ENCODE assay signal across 11 cellular contexts in the genomic region with DNA sequence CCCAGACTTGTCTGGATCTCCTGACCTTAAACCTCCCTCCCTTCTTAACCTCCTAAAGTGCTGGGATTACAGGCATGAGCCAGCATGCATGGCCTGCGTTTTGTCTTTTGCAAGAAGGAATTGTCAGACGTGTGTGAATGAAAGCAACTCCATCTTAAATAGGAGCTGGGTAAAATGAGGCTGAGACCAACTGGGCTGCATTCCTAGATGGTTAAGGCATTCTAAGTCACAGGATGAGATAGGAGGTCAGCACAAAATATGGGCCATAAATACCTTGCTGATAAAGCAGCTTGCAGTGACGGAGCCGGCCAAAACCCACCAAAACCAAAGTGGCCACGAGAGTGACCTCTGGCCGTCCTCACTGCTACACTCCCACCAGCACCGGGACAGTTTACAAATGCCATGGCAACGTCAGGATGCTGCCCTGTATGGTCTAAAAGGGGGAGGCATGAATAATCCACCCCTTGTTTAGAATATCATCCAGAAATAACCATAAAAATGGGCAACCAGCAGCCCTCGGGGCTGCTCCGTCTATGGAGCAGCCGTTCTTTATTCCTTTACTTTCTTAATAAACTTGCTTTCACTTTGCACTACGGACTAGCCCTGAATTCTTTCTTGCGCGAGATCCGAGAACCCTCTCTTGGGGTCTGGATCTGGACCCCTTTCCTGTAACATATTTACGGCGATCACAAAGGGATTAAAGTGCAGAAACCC. TPM values are rescaled to one million over a fixed set of nuclear protein-coding genes. Genes with fewer than 3 reads are reported as not detected.
DNase-seq lines count a peak whose midpoint lies in the region; ATAC-seq, FAIRE-seq and TF ChIP-seq lines count a peak whose summit lies in the region.
"Had no signal": no experiment of that assay in that cellular context is flagged by ENCODE, and none has a peak within 500 bp of the region (broad histone marks: within the 10 kb centered on the region; RNA-seq: fewer than 3 reads in every experiment).

No MANE protein-coding gene starts in this region.

- no peaks in the 10 kb centered on the region for H3K9me3 Mint-ChIP-seq in activated naive CD4-positive, alpha-beta T cell treated with anti-CD3 and anti-CD28 coated beads, Interleukin-2, amount 50 U/mL, for 24 hours
- no peaks in the 10 kb centered on the region for H3K9me3 Mint-ChIP-seq in activated naive CD4-positive, alpha-beta T cell treated with anti-CD3 and anti-CD28 coated beads, Interleukin-2, amount 50 U/mL, for 72 hours
- peaks cover 0 to 4% (median 3%) of the 10 kb centered on the region in 5 experiments for H3K9me3 Mint-ChIP-seq in brain

- H3K27ac Mint-ChIP-seq in activated naive CD4-positive, alpha-beta T cell treated with anti-CD3 and anti-CD28 coated beads, Interleukin-2, amount 50 U/mL, for 24 hours, result no peak overlapping the region
- H3K27ac Mint-ChIP-seq in activated naive CD4-positive, alpha-beta T cell treated with anti-CD3 and anti-CD28 coated beads, Interleukin-2, amount 50 U/mL, for 72 hours, result no peak overlapping the region
- H3K27ac Mint-ChIP-seq in brain, result peak overlapping the region in 1 of 5 experiments; percentile 57

- H3K36me3 ChIP-seq in mucosa of stomach (ENCODE audit: control insufficient read depth, insufficient read depth, low read length), result no peaks in the 10 kb centered on the region

- in situ Hi-C loops in KBM-7 (cut with MboI; ENCODE audit: low pct_unique_long_range_greater_than_20kb, low sequenced_read_pairs), result no loop called here

- H3K4me3 ChIP-seq in mucosa of stomach (ENCODE audit: low read length), result no peak overlapping the region

- no peak for ATAC-seq in activated naive CD4-positive, alpha-beta T cell treated with anti-CD3 and anti-CD28 coated beads, Interleukin-2, amount 50 U/mL, for 72 hours
- no peak for ATAC-seq in GM21528 (IDR thresholded peaks at IDR 0.05; ENCODE audit: low FRiP score, unreplicated experiment)
- no peak for ATAC-seq in GM18858 (IDR thresholded peaks at IDR 0.05; ENCODE audit: unreplicated experiment)

- H3K27me3 Mint-ChIP-seq in activated naive CD4-positive, alpha-beta T cell treated with anti-CD3 and anti-CD28 coated beads, Interleukin-2, amount 50 U/mL, for 24 hours, result peaks cover 1% of the 10 kb centered on the region
- H3K27me3 Mint-ChIP-seq in brain, result no peaks in the 10 kb centered on the region

- FAIRE-seq in urothelium cell line (lab: Jason Lieb, UNC), result peak; percentile 95
- FAIRE-seq: islet of Langerhans had no signal

- peak overlapping the region; percentile 23 for H3K9ac ChIP-seq in mucosa of stomach (ENCODE audit: low read length)

- DNase-seq in activated naive CD4-positive, alpha-beta T cell treated with anti-CD3 and anti-CD28 coated beads, Interleukin-2, amount 50 U/mL, for 72 hours (ENCODE audit: low spot score in 2 of 2), result no peak
- DNase-seq in urothelium cell line (ENCODE audit: low spot score) (no peak), KBM-7 (no peak)
- DNase-seq: NCI-H1436, T1000 had no signal

- H3K4me1 Mint-ChIP-seq in activated naive CD4-positive, alpha-beta T cell treated with anti-CD3 and anti-CD28 coated beads, Interleukin-2, amount 50 U/mL, for 24 hours, result peaks cover 5% of the 10 kb centered on the region
- peaks cover 30% of the 10 kb centered on the region for H3K4me1 Mint-ChIP-seq in brain

- peaks cover 3% of the 10 kb centered on the region for H3K27me3 ChIP-seq in mucosa of stomach (ENCODE audit: control insufficient read depth, insufficient read depth, low read length)

- TF ChIP-seq CTCF in brain (conservative IDR thresholded peaks at IDR 0.05), result no peak

- H3K4me1 ChIP-seq in mucosa of stomach (ENCODE audit: control insufficient read depth, insufficient read depth, low read length), result no peaks in the 10 kb centered on the region

- no peaks in the 10 kb centered on the region for H3K36me3 Mint-ChIP-seq in activated naive CD4-positive, alpha-beta T cell treated with anti-CD3 and anti-CD28 coated beads, Interleukin-2, amount 50 U/mL, for 24 hours
- H3K36me3 Mint-ChIP-seq in activated naive CD4-positive, alpha-beta T cell treated with anti-CD3 and anti-CD28 coated beads, Interleukin-2, amount 50 U/mL, for 72 hours, result no peaks in the 10 kb centered on the region
- H3K36me3 Mint-ChIP-seq in brain, result no peaks in the 10 kb centered on the region

- H3K9me3 ChIP-seq in mucosa of stomach (ENCODE audit: control insufficient read depth, low read length), result no peaks in the 10 kb centered on the region

- H3K4me3 Mint-ChIP-seq in activated naive CD4-positive, alpha-beta T cell treated with anti-CD3 and anti-CD28 coated beads, Interleukin-2, amount 50 U/mL, for 24 hours, result peak overlapping the region; percentile 64
- H3K4me3 Mint-ChIP-seq in brain, result peak overlapping the region in 3 of 5 experiments; percentile 35 to 64 (median 47)

RNA-seq across cellular contexts. Expression of a gene that starts 41.2 kb away (rescaled TPM):
- 1 to 10 TPM; 1.3 to 2.1 TPM for total RNA-seq in activated naive CD4-positive, alpha-beta T cell treated with anti-CD3 and anti-CD28 coated beads, Interleukin-2, amount 50 U/mL, for 72 hours
- 62.9 TPM for polyA plus RNA-seq in brain (ENCODE audit: insufficient read depth, low read depth, low replicate concordance)
